1 cellular context compared by ENCODE assay signal in the genomic region with DNA sequence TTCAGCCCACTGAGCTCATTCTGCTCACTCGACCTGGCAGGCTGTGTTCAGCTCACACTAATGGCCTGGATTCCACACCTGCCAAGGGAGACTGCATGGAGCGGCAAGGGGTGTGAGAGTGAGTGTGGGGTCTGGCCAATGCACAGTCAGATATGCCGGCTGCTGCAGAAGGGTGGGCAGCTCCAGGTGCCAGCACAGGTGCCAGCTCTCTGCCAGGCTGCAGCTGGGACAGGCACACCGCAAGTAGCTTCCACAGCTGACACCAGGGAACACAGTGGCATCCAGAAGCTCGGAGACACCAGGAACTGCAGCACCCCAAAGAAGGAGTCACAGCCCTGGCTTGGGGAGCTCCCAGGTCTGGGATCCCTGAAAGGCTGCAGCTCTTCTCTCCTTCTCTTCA.
TF ChIP-seq lines count a peak whose summit lies in the region.

No MANE protein-coding gene starts in this region.

TF ChIP-seq in GM23338, 12 proteins besides CTCF, POLR2A, EP300 and RAD21:
- TF ChIP-seq, protein P1, sequence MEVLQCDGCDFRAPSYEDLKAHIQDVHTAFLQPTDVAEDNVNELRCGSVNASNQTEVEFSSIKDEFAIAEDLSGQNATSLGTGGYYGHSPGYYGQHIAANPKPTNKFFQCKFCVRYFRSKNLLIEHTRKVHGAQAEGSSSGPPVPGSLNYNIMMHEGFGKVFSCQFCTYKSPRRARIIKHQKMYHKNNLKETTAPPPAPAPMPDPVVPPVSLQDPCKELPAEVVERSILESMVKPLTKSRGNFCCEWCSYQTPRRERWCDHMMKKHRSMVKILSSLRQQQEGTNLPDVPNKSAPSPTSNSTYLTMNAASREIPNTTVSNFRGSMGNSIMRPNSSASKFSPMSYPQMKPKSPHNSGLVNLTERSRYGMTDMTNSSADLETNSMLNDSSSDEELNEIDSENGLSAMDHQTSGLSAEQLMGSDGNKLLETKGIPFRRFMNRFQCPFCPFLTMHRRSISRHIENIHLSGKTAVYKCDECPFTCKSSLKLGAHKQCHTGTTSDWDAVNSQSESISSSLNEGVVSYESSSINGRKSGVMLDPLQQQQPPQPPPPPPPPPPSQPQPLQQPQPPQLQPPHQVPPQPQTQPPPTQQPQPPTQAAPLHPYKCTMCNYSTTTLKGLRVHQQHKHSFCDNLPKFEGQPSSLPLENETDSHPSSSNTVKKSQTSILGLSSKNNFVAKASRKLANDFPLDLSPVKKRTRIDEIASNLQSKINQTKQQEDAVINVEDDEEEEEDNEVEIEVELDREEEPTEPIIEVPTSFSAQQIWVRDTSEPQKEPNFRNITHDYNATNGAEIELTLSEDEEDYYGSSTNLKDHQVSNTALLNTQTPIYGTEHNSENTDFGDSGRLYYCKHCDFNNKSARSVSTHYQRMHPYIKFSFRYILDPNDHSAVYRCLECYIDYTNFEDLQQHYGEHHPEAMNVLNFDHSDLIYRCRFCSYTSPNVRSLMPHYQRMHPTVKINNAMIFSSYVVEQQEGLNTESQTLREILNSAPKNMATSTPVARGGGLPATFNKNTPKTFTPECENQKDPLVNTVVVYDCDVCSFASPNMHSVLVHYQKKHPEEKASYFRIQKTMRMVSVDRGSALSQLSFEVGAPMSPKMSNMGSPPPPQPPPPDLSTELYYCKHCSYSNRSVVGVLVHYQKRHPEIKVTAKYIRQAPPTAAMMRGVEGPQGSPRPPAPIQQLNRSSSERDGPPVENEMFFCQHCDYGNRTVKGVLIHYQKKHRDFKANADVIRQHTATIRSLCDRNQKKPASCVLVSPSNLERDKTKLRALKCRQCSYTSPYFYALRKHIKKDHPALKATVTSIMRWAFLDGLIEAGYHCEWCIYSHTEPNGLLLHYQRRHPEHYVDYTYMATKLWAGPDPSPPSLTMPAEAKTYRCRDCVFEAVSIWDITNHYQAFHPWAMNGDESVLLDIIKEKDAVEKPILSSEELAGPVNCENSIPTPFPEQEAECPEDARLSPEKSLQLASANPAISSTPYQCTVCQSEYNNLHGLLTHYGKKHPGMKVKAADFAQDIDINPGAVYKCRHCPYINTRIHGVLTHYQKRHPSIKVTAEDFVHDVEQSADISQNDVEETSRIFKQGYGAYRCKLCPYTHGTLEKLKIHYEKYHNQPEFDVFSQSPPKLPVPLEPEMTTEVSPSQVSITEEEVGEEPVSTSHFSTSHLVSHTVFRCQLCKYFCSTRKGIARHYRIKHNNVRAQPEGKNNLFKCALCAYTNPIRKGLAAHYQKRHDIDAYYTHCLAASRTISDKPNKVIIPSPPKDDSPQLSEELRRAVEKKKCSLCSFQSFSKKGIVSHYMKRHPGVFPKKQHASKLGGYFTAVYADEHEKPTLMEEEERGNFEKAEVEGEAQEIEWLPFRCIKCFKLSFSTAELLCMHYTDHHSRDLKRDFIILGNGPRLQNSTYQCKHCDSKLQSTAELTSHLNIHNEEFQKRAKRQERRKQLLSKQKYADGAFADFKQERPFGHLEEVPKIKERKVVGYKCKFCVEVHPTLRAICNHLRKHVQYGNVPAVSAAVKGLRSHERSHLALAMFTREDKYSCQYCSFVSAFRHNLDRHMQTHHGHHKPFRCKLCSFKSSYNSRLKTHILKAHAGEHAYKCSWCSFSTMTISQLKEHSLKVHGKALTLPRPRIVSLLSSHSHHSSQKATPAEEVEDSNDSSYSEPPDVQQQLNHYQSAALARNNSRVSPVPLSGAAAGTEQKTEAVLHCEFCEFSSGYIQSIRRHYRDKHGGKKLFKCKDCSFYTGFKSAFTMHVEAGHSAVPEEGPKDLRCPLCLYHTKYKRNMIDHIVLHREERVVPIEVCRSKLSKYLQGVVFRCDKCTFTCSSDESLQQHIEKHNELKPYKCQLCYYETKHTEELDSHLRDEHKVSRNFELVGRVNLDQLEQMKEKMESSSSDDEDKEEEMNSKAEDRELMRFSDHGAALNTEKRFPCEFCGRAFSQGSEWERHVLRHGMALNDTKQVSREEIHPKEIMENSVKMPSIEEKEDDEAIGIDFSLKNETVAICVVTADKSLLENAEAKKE (CRISPR knock-in tag; IDR thresholded peaks at IDR 0.05) = no peak
- TF ChIP-seq, protein P2, sequence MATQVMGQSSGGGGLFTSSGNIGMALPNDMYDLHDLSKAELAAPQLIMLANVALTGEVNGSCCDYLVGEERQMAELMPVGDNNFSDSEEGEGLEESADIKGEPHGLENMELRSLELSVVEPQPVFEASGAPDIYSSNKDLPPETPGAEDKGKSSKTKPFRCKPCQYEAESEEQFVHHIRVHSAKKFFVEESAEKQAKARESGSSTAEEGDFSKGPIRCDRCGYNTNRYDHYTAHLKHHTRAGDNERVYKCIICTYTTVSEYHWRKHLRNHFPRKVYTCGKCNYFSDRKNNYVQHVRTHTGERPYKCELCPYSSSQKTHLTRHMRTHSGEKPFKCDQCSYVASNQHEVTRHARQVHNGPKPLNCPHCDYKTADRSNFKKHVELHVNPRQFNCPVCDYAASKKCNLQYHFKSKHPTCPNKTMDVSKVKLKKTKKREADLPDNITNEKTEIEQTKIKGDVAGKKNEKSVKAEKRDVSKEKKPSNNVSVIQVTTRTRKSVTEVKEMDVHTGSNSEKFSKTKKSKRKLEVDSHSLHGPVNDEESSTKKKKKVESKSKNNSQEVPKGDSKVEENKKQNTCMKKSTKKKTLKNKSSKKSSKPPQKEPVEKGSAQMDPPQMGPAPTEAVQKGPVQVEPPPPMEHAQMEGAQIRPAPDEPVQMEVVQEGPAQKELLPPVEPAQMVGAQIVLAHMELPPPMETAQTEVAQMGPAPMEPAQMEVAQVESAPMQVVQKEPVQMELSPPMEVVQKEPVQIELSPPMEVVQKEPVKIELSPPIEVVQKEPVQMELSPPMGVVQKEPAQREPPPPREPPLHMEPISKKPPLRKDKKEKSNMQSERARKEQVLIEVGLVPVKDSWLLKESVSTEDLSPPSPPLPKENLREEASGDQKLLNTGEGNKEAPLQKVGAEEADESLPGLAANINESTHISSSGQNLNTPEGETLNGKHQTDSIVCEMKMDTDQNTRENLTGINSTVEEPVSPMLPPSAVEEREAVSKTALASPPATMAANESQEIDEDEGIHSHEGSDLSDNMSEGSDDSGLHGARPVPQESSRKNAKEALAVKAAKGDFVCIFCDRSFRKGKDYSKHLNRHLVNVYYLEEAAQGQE (IDR thresholded peaks at IDR 0.05; ENCODE audit: unreplicated experiment) = no peak
